In the genomic region with DNA sequence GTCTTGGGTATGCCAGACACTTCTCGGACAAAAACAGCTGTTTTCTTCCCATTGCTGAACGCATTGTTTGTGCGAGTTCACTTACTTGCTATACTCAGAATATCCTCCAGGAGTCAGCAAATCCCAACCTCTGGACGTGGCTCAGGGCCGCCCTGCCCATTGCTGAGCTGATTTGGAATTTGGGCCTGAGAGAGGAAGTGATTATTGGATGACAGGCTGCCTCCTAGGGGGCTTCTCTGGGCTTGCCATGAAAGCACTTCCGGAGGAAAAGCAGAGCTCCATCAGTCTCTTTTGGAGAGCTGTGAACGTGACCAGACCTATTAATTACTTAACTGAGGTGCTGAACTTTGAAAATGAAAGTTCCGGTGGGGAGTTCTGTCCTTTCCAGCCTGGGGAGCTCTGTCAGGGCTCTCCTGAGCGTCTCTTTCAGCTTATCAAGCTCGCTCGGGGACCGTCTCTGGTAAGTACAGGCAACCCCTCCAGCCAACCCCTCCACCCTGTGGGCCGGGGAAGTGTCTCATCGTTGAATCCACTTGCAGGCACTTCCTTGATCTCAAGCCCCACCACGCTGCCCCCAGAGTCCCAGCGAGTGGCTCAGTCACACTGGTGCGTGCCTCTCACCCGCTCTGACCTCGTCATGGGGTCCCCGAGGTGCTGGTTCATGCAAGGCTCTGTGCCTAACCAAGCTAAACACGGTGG, we compare ENCODE assay signal across 1 cellular context.
A peak's percentile ranks its signal among the peaks of the same experiment; 100 is the strongest.
TF ChIP-seq lines count a peak whose summit lies in the region.

No MANE protein-coding gene starts in this region.

TF ChIP-seq in K562, 482 proteins besides CTCF, POLR2A, EP300 and RAD21 (continued from another document and continues in another):
- TF ChIP-seq, protein P1, sequence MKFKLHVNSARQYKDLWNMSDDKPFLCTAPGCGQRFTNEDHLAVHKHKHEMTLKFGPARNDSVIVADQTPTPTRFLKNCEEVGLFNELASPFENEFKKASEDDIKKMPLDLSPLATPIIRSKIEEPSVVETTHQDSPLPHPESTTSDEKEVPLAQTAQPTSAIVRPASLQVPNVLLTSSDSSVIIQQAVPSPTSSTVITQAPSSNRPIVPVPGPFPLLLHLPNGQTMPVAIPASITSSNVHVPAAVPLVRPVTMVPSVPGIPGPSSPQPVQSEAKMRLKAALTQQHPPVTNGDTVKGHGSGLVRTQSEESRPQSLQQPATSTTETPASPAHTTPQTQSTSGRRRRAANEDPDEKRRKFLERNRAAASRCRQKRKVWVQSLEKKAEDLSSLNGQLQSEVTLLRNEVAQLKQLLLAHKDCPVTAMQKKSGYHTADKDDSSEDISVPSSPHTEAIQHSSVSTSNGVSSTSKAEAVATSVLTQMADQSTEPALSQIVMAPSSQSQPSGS (CRISPR knock-in tag; IDR thresholded peaks at IDR 0.05): no peak
- TF ChIP-seq HEY1 (CRISPR knock-in tag; IDR thresholded peaks at IDR 0.05; ENCODE audit: borderline replicate concordance) (peak; percentile 35; the same call in 1 of the 2 replicates), SLC30A9 (CRISPR knock-in tag; IDR thresholded peaks at IDR 0.05) (no peak), E2F1 (CRISPR knock-in tag; IDR thresholded peaks at IDR 0.05) (0 out of 2 replicates have a peak, but pooled peaks have one; percentile 33), CTBP1 (IDR thresholded peaks at IDR 0.05; ENCODE audit: borderline replicate concordance) (peak; percentile 81), RBM34 (IDR thresholded peaks at IDR 0.05; ENCODE audit: borderline replicate concordance, insufficient read depth, low read length) (no peak), HDAC3 (IDR thresholded peaks at IDR 0.05; ENCODE audit: borderline replicate concordance, partially characterized antibody) (no peak), BDP1 (IDR thresholded peaks at IDR 0.05; ENCODE audit: insufficient read depth, insufficient read length) (no peak), TEAD4 (IDR thresholded peaks at IDR 0.05; ENCODE audit: low read length) (peak; percentile 61), TEAD4 (CRISPR knock-in tag; IDR thresholded peaks at IDR 0.05; ENCODE audit: borderline replicate concordance) (no peak), STAT5B (CRISPR knock-in tag; IDR thresholded peaks at IDR 0.05) (no peak), TAF7 (tag; IDR thresholded peaks at IDR 0.05) (no peak), ELF1 (tag; IDR thresholded peaks at IDR 0.05) (peak; percentile 91), CREM (IDR thresholded peaks at IDR 0.05; ENCODE audit: low read depth) (peak; percentile 50; the same call in 1 of the 2 replicates), ZNF318 (IDR thresholded peaks at IDR 0.05; ENCODE audit: borderline replicate concordance in 1 of 2, low read depth in 1 of 2) (no peak), SMAD1 (IDR thresholded peaks at IDR 0.05; ENCODE audit: low read depth, low read length, partially characterized antibody) (no peak), ZNF766 (CRISPR knock-in tag; conservative IDR thresholded peaks at IDR 0.05) (0 out of 2 replicates have a peak, but pooled peaks have one; percentile 20), DACH1 (IDR thresholded peaks at IDR 0.05; ENCODE audit: partially characterized antibody) (peak; percentile 98), SRF (CRISPR knock-in tag; IDR thresholded peaks at IDR 0.05) (peak in 1 of 2 experiments; percentile 78; a peak in 2 of 4 replicates), ESRRA (IDR thresholded peaks at IDR 0.05; ENCODE audit: borderline replicate concordance, low read depth) (peak; percentile 33; the same call in 1 of the 2 replicates), ZNF175 (CRISPR knock-in tag; IDR thresholded peaks at IDR 0.05; ENCODE audit: low read depth) (0 out of 2 replicates have a peak, but pooled peaks have one; percentile 44), SMARCA4 (IDR thresholded peaks at IDR 0.05) (0 out of 2 replicates have a peak, but pooled peaks have one; percentile 20), EP400 (IDR thresholded peaks at IDR 0.05) (no peak), DIDO1 (tag; IDR thresholded peaks at IDR 0.05; ENCODE audit: low read depth) (0 out of 2 replicates have a peak, but pooled peaks have one; percentile 15), CREB3 (tag; conservative IDR thresholded peaks at IDR 0.05; ENCODE audit: low read depth) (no peak), FOXK2 (conservative IDR thresholded peaks at IDR 0.05 in 1 of 2, IDR thresholded peaks at IDR 0.05 in 1 of 2; ENCODE audit: low read depth in 2 of 2) (peak in 1 of 2 experiments; percentile 15; a peak in 1 of 4 replicates), ETV1 (tag; conservative IDR thresholded peaks at IDR 0.05; ENCODE audit: low read depth) (peak; percentile 95), TOE1 (IDR thresholded peaks at IDR 0.05; ENCODE audit: borderline replicate concordance) (no peak), TOE1 (CRISPR knock-in tag; IDR thresholded peaks at IDR 0.05; ENCODE audit: borderline replicate concordance, low read depth) (no peak), MXI1 (IDR thresholded peaks at IDR 0.05; ENCODE audit: low read depth, low read length) (no peak), ZBTB9 (CRISPR knock-in tag; IDR thresholded peaks at IDR 0.05) (peak; percentile 66; the same call in 1 of the 2 replicates), SMAD4 (CRISPR knock-in tag; conservative IDR thresholded peaks at IDR 0.05) (0 out of 2 replicates have a peak, but pooled peaks have one; percentile 52), FOXK1 (CRISPR knock-in tag; IDR thresholded peaks at IDR 0.05; ENCODE audit: borderline replicate concordance) (no peak), RCOR1 (IDR thresholded peaks at IDR 0.05; ENCODE audit: borderline replicate concordance in 1 of 2, low read depth in 2 of 2, low read length in 2 of 2) (peak in 1 of 2 experiments; percentile 74; a peak in 1 of 4 replicates), ARID2 (IDR thresholded peaks at IDR 0.05) (peak; percentile 89), FOXM1 (IDR thresholded peaks at IDR 0.05; ENCODE audit: low read depth) (peak; percentile 36; the same call in 1 of the 2 replicates), FOXM1 (CRISPR knock-in tag; IDR thresholded peaks at IDR 0.05; ENCODE audit: low read depth) (no peak), ILK (tag; IDR thresholded peaks at IDR 0.05; ENCODE audit: borderline replicate concordance, low read depth) (no peak), IRF2 (CRISPR knock-in tag; IDR thresholded peaks at IDR 0.05) (no peak), SMC3 (conservative IDR thresholded peaks at IDR 0.05; ENCODE audit: insufficient read depth, low read depth, low read length) (peak; percentile 98)
